Comparison of ENCODE assay signal across 22 cellular contexts in the genomic region with DNA sequence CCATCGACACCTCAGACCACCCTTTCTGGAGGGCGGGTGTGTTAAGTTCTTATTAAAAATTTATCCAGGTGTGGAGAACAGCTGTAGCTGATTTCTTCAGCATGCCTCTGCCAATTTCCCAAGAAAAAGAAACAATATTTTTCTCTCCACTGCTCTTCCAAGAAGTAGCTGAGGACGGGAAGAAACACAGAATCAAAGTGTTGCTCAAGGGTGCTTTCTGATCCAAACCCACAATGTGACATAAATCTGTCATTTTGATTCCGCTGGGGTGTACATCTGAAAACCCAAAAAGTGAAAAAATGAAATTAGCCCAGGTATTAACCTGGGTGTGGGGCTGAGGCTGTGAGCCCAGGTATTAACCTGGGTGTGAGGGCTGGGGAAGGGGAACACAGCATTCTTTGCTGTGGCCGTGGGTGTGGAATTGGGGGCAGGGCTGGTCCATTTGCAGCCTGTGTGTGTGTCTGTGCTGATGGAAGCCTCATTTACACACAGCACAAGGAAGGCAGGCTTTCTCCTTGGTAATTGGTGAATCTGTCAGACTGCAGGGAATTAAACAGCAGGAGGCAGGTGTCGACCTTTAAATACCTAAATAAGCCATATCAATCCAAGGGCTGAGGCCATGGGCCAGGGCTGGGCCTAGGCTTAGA. TPM values are rescaled to one million over a fixed set of nuclear protein-coding genes. Genes with fewer than 3 reads are reported as not detected.
"Had no signal": no experiment of that assay in that cellular context is flagged by ENCODE, and none has a peak within 500 bp of the region (broad histone marks: within the 10 kb centered on the region; RNA-seq: fewer than 3 reads in every experiment).

No MANE protein-coding gene starts in this region.

- H3K4me3 ChIP-seq: dorsolateral prefrontal cortex, heart right ventricle, vagina had no signal

- H3K36me3 Mint-ChIP-seq: activated naive CD8-positive, alpha-beta T cell treated with anti-CD3 and anti-CD28 coated beads, Interleukin-2, amount 10 ng/mL, durations not matched to agents 7 days and 5 days; natural killer cell had no signal

- H3K27ac Mint-ChIP-seq: activated CD4-positive, alpha-beta T cell treated with anti-CD3 and anti-CD28 coated beads, Interleukin-2, amount 10 ng/mL, durations not matched to agents 24 days and 14 days; activated CD8-positive, alpha-beta T cell treated with anti-CD3 and anti-CD28 coated beads for 36 hours; activated naive CD8-positive, alpha-beta T cell treated with anti-CD3 and anti-CD28 coated beads, Interleukin-2, amount 10 ng/mL, durations not matched to agents 7 days and 5 days; activated T-cell treated with anti-CD3 and anti-CD28 coated beads, Interleukin-2, amount 50 U/mL, for 24 hours; activated T-helper 2 cell treated with anti-CD3 and anti-CD28 coated beads, Interferon-gamma antibody, Interleukin-2, Interleukin-4, amounts not matched to agents 10 μg/mL and 5 μg/mL and 100 μg/mL, durations not matched to agents 14 hours and 24 hours and 36 hours; natural killer cell; T-helper 2 cell treated with Interferon-gamma antibody and Interleukin-4, amounts not matched to agents 5 μg/mL and 100 μg/mL, for 36 hours had no signal

- H3K9me3 Mint-ChIP-seq: activated CD4-positive, alpha-beta T cell treated with anti-CD3 and anti-CD28 coated beads, Interleukin-2, amount 10 ng/mL, durations not matched to agents 24 days and 14 days; activated CD8-positive, alpha-beta T cell treated with anti-CD3 and anti-CD28 coated beads for 36 hours; activated naive CD8-positive, alpha-beta T cell treated with anti-CD3 and anti-CD28 coated beads, Interleukin-2, amount 10 ng/mL, durations not matched to agents 7 days and 5 days; activated T-cell treated with anti-CD3 and anti-CD28 coated beads, Interleukin-2, amount 50 U/mL, for 24 hours; activated T-helper 2 cell treated with anti-CD3 and anti-CD28 coated beads, Interferon-gamma antibody, Interleukin-2, Interleukin-4, amounts not matched to agents 10 μg/mL and 5 μg/mL and 100 μg/mL, durations not matched to agents 14 hours and 24 hours and 36 hours; natural killer cell; T-helper 2 cell treated with Interferon-gamma antibody and Interleukin-4, amounts not matched to agents 5 μg/mL and 100 μg/mL, for 36 hours had no signal

- H3K4me3 Mint-ChIP-seq: activated CD4-positive, alpha-beta T cell treated with anti-CD3 and anti-CD28 coated beads, Interleukin-2, amount 10 ng/mL, durations not matched to agents 24 days and 14 days; activated CD8-positive, alpha-beta T cell treated with anti-CD3 and anti-CD28 coated beads for 36 hours; activated naive CD8-positive, alpha-beta T cell treated with anti-CD3 and anti-CD28 coated beads, Interleukin-2, amount 10 ng/mL, durations not matched to agents 7 days and 5 days; activated T-cell treated with anti-CD3 and anti-CD28 coated beads, Interleukin-2, amount 50 U/mL, for 24 hours; natural killer cell; T-helper 2 cell treated with Interferon-gamma antibody and Interleukin-4, amounts not matched to agents 5 μg/mL and 100 μg/mL, for 36 hours had no signal

- H3K4me1 Mint-ChIP-seq: activated CD4-positive, alpha-beta T cell treated with anti-CD3 and anti-CD28 coated beads, Interleukin-2, amount 10 ng/mL, durations not matched to agents 24 days and 14 days; activated naive CD8-positive, alpha-beta T cell treated with anti-CD3 and anti-CD28 coated beads, Interleukin-2, amount 10 ng/mL, durations not matched to agents 7 days and 5 days had no signal

- H3K27me3 ChIP-seq: dorsolateral prefrontal cortex, vagina had no signal

- H3K36me3 ChIP-seq: heart right ventricle, vagina had no signal

- DNase-seq: activated CD4-positive, alpha-beta T cell treated with anti-CD3 and anti-CD28 coated beads, Interleukin-2, amount 10 ng/mL, durations not matched to agents 24 days and 14 days; activated CD4-positive, CD25-positive, alpha-beta regulatory T cell; activated CD8-positive, alpha-beta T cell treated with anti-CD3 and anti-CD28 coated beads for 36 hours; activated naive CD4-positive, alpha-beta T cell treated with Interleukin-2 at 50 U/mL for 16 hours; activated naive CD8-positive, alpha-beta T cell treated with anti-CD3 and anti-CD28 coated beads, Interleukin-2, amount 10 ng/mL, durations not matched to agents 7 days and 5 days; activated T-cell treated with anti-CD3 and anti-CD28 coated beads, Interleukin-2, amount 50 U/mL, for 24 hours; amygdala; central memory CD4-positive, alpha-beta T cell; dorsolateral prefrontal cortex; foreskin melanocyte; heart right ventricle; left cardiac atrium; mesenchymal stem cell; natural killer cell; stimulated activated CD4-positive, alpha-beta T cell treated with anti-CD3 and anti-CD28 coated beads, Interleukin-12 subunit alpha, Interleukin-12 subunit beta, amount 100 ng/mL, for 4 hours; stimulated activated CD4-positive, alpha-beta T cell treated with anti-CD3 and anti-CD28 coated beads, Interleukin-1b, Interleukin-23, amount 100 ng/mL, for 48 hours; stimulated activated naive CD8-positive, alpha-beta T cell treated with anti-CD3 and anti-CD28 coated beads, Interleukin-15, Interleukin-2, amounts not matched to agents 100 U/mL and 50 U/mL, for 24 hours; substantia nigra; trophoblast cell had no signal

- H3K9me3 ChIP-seq: vagina had no signal

- H3K4me1 ChIP-seq: heart right ventricle, vagina had no signal

- H3K27ac ChIP-seq: dorsolateral prefrontal cortex, heart right ventricle, vagina had no signal

- ATAC-seq: activated CD8-positive, alpha-beta T cell treated with anti-CD3 and anti-CD28 coated beads for 36 hours; heart right ventricle; left cardiac atrium; natural killer cell; stimulated activated naive CD8-positive, alpha-beta T cell treated with anti-CD3 and anti-CD28 coated beads, Interleukin-15, Interleukin-2, amounts not matched to agents 100 U/mL and 50 U/mL, for 24 hours had no signal

RNA-seq across cellular contexts. Expression of a gene that starts 48.4 kb away (rescaled TPM):
- total RNA-seq: activated CD8-positive, alpha-beta T cell treated with anti-CD3 and anti-CD28 coated beads for 36 hours; activated naive CD8-positive, alpha-beta T cell treated with anti-CD3 and anti-CD28 coated beads, Interleukin-2, amount 10 ng/mL, durations not matched to agents 7 days and 5 days had no signal
